ENCODE assay signal across 28 cellular contexts in genomic region chrX:75084757-75085156, GRCh38.
"Had no signal": no experiment of that assay in that cellular context is flagged by ENCODE, and none has a peak within 500 bp of the region (broad histone marks: within the 10 kb centered on the region; RNA-seq: fewer than 3 reads in every experiment).

No MANE protein-coding gene starts in this region.

- H3K36me3 ChIP-seq: ovary, spleen, suprapubic skin, tibial artery, transverse colon, upper lobe of right lung, uterus had no signal

- H3K27ac ChIP-seq: neural progenitor cell, ovary, parathyroid adenoma, psoas muscle, skin epidermis, spleen, suprapubic skin, testis, tibial artery, transverse colon, upper lobe of right lung, uterus had no signal

- H3K9me3 ChIP-seq: ovary, psoas muscle, spleen, suprapubic skin, testis, tibial artery, transverse colon, upper lobe of right lung, uterus had no signal

- H3K27me3 ChIP-seq: neural progenitor cell, ovary, spleen, suprapubic skin, testis, tibial artery, transverse colon, upper lobe of right lung had no signal

- H3K4me2 ChIP-seq: neural progenitor cell, smooth muscle cell had no signal

- H3K4me1 ChIP-seq: neural progenitor cell, parathyroid adenoma, psoas muscle, spleen, suprapubic skin, testis, transverse colon, upper lobe of right lung, uterus had no signal

- ATAC-seq: natural killer cell; psoas muscle; right cardiac atrium; sciatic nerve; stimulated activated memory B cell treated with anti-CD40 and anti-IgM and Interleukin-4, amounts not matched to agents 10 μg/mL and 1 μg/mL and 100 μg/mL, for 72 hours; stimulated activated naive CD8-positive, alpha-beta T cell treated with anti-CD3 and anti-CD28 coated beads, Interleukin-15, amount 100 ng/mL, for 72 hours; stimulated activated naive CD8-positive, alpha-beta T cell treated with anti-CD3 and anti-CD28 coated beads, Interleukin-15, Interleukin-2, amounts not matched to agents 100 U/mL and 50 U/mL, for 24 hours; upper lobe of right lung had no signal

- H3K4me3 ChIP-seq: neural progenitor cell, ovary, psoas muscle, skin epidermis, smooth muscle cell, spleen, suprapubic skin, testis, tibial artery, transverse colon, upper lobe of right lung, uterus had no signal

- H3K9ac ChIP-seq: neural progenitor cell, parathyroid adenoma had no signal

- DNase-seq: natural killer cell; occipital lobe; ovary; posterior cingulate gyrus; psoas muscle; right cardiac atrium; spleen; stimulated activated CD4-positive, alpha-beta T cell treated with anti-CD3 and anti-CD28 coated beads, Interleukin-12 subunit alpha, Interleukin-12 subunit beta, amount 100 ng/mL, for 4 hours; stimulated activated CD4-positive, alpha-beta T cell treated with anti-CD3 and anti-CD28 coated beads, Interleukin-1b, Interleukin-23, amount 100 ng/mL, for 48 hours; stimulated activated CD4-positive, alpha-beta T cell treated with anti-CD3 and anti-CD28 coated beads, Interleukin-4, amount 100 ng/mL, for 1 hour; stimulated activated CD4-positive, alpha-beta T cell treated with anti-CD3 and anti-CD28 coated beads, Interleukin-4, amount 100 ng/mL, for 4 hours; stimulated activated CD8-positive, alpha-beta memory T cell treated with anti-CD3 and anti-CD28 coated beads, Interleukin-4, amount 100 ng/mL, for 48 hours; stimulated activated naive CD4-positive, alpha-beta T cell; stimulated activated naive CD8-positive, alpha-beta T cell treated with anti-CD3 and anti-CD28 coated beads, Interleukin-15, amount 100 ng/mL, for 72 hours; stimulated activated naive CD8-positive, alpha-beta T cell treated with anti-CD3 and anti-CD28 coated beads, Interleukin-15, Interleukin-2, amounts not matched to agents 100 U/mL and 50 U/mL, for 24 hours; substantia nigra; testis; tibial artery; transverse colon; upper lobe of right lung; uterus had no signal
